Comparison of ENCODE assay signal across 15 cellular contexts in the genomic region with DNA sequence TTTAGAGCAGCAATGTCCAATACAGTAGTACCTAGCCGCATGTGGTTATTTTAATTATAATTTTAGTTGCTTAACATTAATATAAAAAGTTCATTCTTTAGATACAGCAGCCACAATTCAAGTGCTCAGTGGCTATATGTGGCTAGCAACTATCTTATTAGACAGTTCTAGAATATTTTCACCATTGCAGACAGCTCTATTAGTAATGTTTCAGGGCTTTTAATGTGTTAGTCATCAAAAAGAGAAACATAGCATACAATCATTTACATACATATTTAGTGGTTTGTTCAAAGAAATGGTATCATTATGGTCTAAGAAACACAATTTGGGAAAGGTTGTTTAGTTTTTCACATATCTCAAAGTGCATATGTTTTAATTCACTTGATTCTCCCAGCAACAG.
"Had no signal": no experiment of that assay in that cellular context is flagged by ENCODE, and none has a peak within 500 bp of the region (broad histone marks: within the 10 kb centered on the region; RNA-seq: fewer than 3 reads in every experiment).

No MANE protein-coding gene starts in this region.

- H3K27ac Mint-ChIP-seq: activated naive CD8-positive, alpha-beta T cell treated with anti-CD3 and anti-CD28 coated beads for 36 hours; natural killer cell treated with Interleukin-12 subunit alpha and Interleukin-12 subunit beta and Interleukin-15 and Interleukin-18, amount 100 ng/mL, for 72 hours; stimulated activated naive CD8-positive, alpha-beta T cell treated with anti-CD3 and anti-CD28 coated beads, Interleukin-15, Interleukin-2, amounts not matched to agents 100 ng/mL and 50 ng/mL, for 24 hours; T-cell had no signal

- H3K36me3 ChIP-seq: right atrium auricular region had no signal

- DNase-seq: activated CD4-positive, alpha-beta T cell treated with anti-CD3 and anti-CD28 coated beads, Interleukin-2, amount 50 U/mL, for 1 hour; activated CD8-positive, alpha-beta memory T cell treated with anti-CD3 and anti-CD28 coated beads for 24 hours; activated naive CD8-positive, alpha-beta T cell treated with anti-CD3 and anti-CD28 coated beads for 36 hours; anterior cingulate cortex; hippocampal formation; kidney; left ventricle myocardium inferior; mesendoderm; nucleus accumbens; small intestine; T-cell; T-helper 9 cell had no signal

- H3K36me3 Mint-ChIP-seq: activated naive CD8-positive, alpha-beta T cell treated with anti-CD3 and anti-CD28 coated beads for 36 hours; natural killer cell treated with Interleukin-12 subunit alpha and Interleukin-12 subunit beta and Interleukin-15 and Interleukin-18, amount 100 ng/mL, for 72 hours; T-cell had no signal

- H3K4me1 Mint-ChIP-seq: T-cell had no signal

- H3K27me3 ChIP-seq: right atrium auricular region had no signal

- H3K4me3 ChIP-seq: left ventricle myocardium inferior, right atrium auricular region had no signal

- H3K4me1 ChIP-seq: left ventricle myocardium inferior, right atrium auricular region had no signal

- H3K9me3 ChIP-seq: left ventricle myocardium inferior, right atrium auricular region had no signal

- H3K27ac ChIP-seq: left ventricle myocardium inferior, right atrium auricular region had no signal

- H3K27me3 Mint-ChIP-seq: activated naive CD8-positive, alpha-beta T cell treated with anti-CD3 and anti-CD28 coated beads for 36 hours; stimulated activated naive CD8-positive, alpha-beta T cell treated with anti-CD3 and anti-CD28 coated beads, Interleukin-15, Interleukin-2, amounts not matched to agents 100 ng/mL and 50 ng/mL, for 24 hours had no signal

- H3K9me3 Mint-ChIP-seq: activated naive CD8-positive, alpha-beta T cell treated with anti-CD3 and anti-CD28 coated beads for 36 hours; natural killer cell treated with Interleukin-12 subunit alpha and Interleukin-12 subunit beta and Interleukin-15 and Interleukin-18, amount 100 ng/mL, for 72 hours; stimulated activated naive CD8-positive, alpha-beta T cell treated with anti-CD3 and anti-CD28 coated beads, Interleukin-15, Interleukin-2, amounts not matched to agents 100 ng/mL and 50 ng/mL, for 24 hours; T-cell had no signal

- H3K4me3 Mint-ChIP-seq: activated naive CD8-positive, alpha-beta T cell treated with anti-CD3 and anti-CD28 coated beads for 36 hours; natural killer cell treated with Interleukin-12 subunit alpha and Interleukin-12 subunit beta and Interleukin-15 and Interleukin-18, amount 100 ng/mL, for 72 hours; stimulated activated naive CD8-positive, alpha-beta T cell treated with anti-CD3 and anti-CD28 coated beads, Interleukin-15, Interleukin-2, amounts not matched to agents 100 ng/mL and 50 ng/mL, for 24 hours; T-cell had no signal
